31 cellular contexts compared by ENCODE assay signal in the genomic region with DNA sequence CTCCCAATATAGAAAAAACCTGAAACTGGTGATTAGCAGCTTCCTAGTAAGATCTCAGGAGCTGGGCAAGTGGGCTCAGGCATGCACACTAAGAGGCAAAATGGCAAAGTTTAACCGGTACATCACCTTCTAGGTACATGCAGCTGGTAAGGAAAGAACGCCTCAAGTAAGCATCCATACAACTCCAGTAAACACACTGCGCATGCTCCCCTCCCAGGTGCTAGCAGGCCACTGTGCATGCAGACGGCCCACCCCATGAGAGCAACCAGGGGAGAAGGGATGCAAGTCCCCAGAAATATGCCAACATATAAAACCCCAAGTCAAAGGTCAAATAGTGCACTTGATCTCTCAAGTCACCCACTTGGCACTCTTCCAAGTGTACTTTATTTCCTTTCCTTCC.
"Had no signal": no experiment of that assay in that cellular context is flagged by ENCODE, and none has a peak within 500 bp of the region (broad histone marks: within the 10 kb centered on the region; RNA-seq: fewer than 3 reads in every experiment).

No MANE protein-coding gene starts in this region.

- DNase-seq: natural killer cell; occipital lobe; ovary; posterior cingulate gyrus; psoas muscle; right cardiac atrium; right lobe of liver; sigmoid colon; spleen; stimulated activated CD4-positive, alpha-beta T cell treated with anti-CD3 and anti-CD28 coated beads, Interleukin-12 subunit alpha, Interleukin-12 subunit beta, amount 100 ng/mL, for 4 hours; stimulated activated CD4-positive, alpha-beta T cell treated with anti-CD3 and anti-CD28 coated beads, Interleukin-1b, Interleukin-23, amount 100 ng/mL, for 48 hours; stimulated activated CD4-positive, alpha-beta T cell treated with anti-CD3 and anti-CD28 coated beads, Interleukin-4, amount 100 ng/mL, for 1 hour; stimulated activated CD4-positive, alpha-beta T cell treated with anti-CD3 and anti-CD28 coated beads, Interleukin-4, amount 100 ng/mL, for 4 hours; stimulated activated CD8-positive, alpha-beta memory T cell treated with anti-CD3 and anti-CD28 coated beads, Interleukin-4, amount 100 ng/mL, for 48 hours; stimulated activated naive CD4-positive, alpha-beta T cell; stimulated activated naive CD8-positive, alpha-beta T cell treated with anti-CD3 and anti-CD28 coated beads, Interleukin-15, amount 100 ng/mL, for 72 hours; stimulated activated naive CD8-positive, alpha-beta T cell treated with anti-CD3 and anti-CD28 coated beads, Interleukin-15, Interleukin-2, amounts not matched to agents 100 U/mL and 50 U/mL, for 24 hours; substantia nigra; testis; tibial artery; transverse colon; upper lobe of right lung; uterus had no signal

- H3K4me3 Mint-ChIP-seq: natural killer cell; nephron; neural progenitor cell; stimulated activated memory B cell treated with anti-CD40 and anti-IgM and Interleukin-4, amounts not matched to agents 10 μg/mL and 1 μg/mL and 100 μg/mL, for 72 hours; stimulated activated naive CD8-positive, alpha-beta T cell treated with anti-CD3 and anti-CD28 coated beads, Interleukin-15, amount 100 ng/mL, for 72 hours; type B pancreatic cell had no signal

- H3K79me2 ChIP-seq: parathyroid adenoma had no signal

- H3K4me1 ChIP-seq: parathyroid adenoma, psoas muscle, right lobe of liver, sigmoid colon, spleen, suprapubic skin, testis, tibial artery, transverse colon, upper lobe of right lung, uterus had no signal

- H3K9me3 Mint-ChIP-seq: natural killer cell; nephron; stimulated activated memory B cell treated with anti-CD40 and anti-IgM and Interleukin-4, amounts not matched to agents 10 μg/mL and 1 μg/mL and 100 μg/mL, for 72 hours; stimulated activated naive CD8-positive, alpha-beta T cell treated with anti-CD3 and anti-CD28 coated beads, Interleukin-15, amount 100 ng/mL, for 72 hours; type B pancreatic cell had no signal

- H3K27me3 Mint-ChIP-seq: progenitor cell of endocrine pancreas; stimulated activated memory B cell treated with anti-CD40 and anti-IgM and Interleukin-4, amounts not matched to agents 10 μg/mL and 1 μg/mL and 100 μg/mL, for 72 hours; stimulated activated naive CD8-positive, alpha-beta T cell treated with anti-CD3 and anti-CD28 coated beads, Interleukin-15, amount 100 ng/mL, for 72 hours had no signal

- H3K27ac ChIP-seq: neural progenitor cell, ovary, parathyroid adenoma, psoas muscle, right lobe of liver, sigmoid colon, spleen, suprapubic skin, testis, tibial artery, transverse colon, upper lobe of right lung, uterus had no signal

- H3K4me2 ChIP-seq: neural progenitor cell, smooth muscle cell had no signal

- H3K9ac ChIP-seq: neural progenitor cell, parathyroid adenoma had no signal

- ATAC-seq: natural killer cell; psoas muscle; right cardiac atrium; right lobe of liver; stimulated activated memory B cell treated with anti-CD40 and anti-IgM and Interleukin-4, amounts not matched to agents 10 μg/mL and 1 μg/mL and 100 μg/mL, for 72 hours; stimulated activated naive CD8-positive, alpha-beta T cell treated with anti-CD3 and anti-CD28 coated beads, Interleukin-15, amount 100 ng/mL, for 72 hours; stimulated activated naive CD8-positive, alpha-beta T cell treated with anti-CD3 and anti-CD28 coated beads, Interleukin-15, Interleukin-2, amounts not matched to agents 100 U/mL and 50 U/mL, for 24 hours; upper lobe of right lung had no signal

- H3K4me1 Mint-ChIP-seq: natural killer cell; stimulated activated memory B cell treated with anti-CD40 and anti-IgM and Interleukin-4, amounts not matched to agents 10 μg/mL and 1 μg/mL and 100 μg/mL, for 72 hours; stimulated activated naive CD8-positive, alpha-beta T cell treated with anti-CD3 and anti-CD28 coated beads, Interleukin-15, amount 100 ng/mL, for 72 hours had no signal

- H3K9me3 ChIP-seq: ovary, psoas muscle, right lobe of liver, sigmoid colon, spleen, suprapubic skin, testis, tibial artery, transverse colon, upper lobe of right lung, uterus had no signal

- H2AFZ ChIP-seq: neural progenitor cell, parathyroid adenoma had no signal

- H3K4me3 ChIP-seq: neural progenitor cell, ovary, psoas muscle, right lobe of liver, sigmoid colon, smooth muscle cell, spleen, suprapubic skin, testis, tibial artery, transverse colon, upper lobe of right lung, uterus had no signal

- H3K36me3 ChIP-seq: neural progenitor cell, ovary, right lobe of liver, sigmoid colon, spleen, suprapubic skin, tibial artery, transverse colon, upper lobe of right lung, uterus had no signal

- H3K36me3 Mint-ChIP-seq: natural killer cell; neural progenitor cell; stimulated activated memory B cell treated with anti-CD40 and anti-IgM and Interleukin-4, amounts not matched to agents 10 μg/mL and 1 μg/mL and 100 μg/mL, for 72 hours; type B pancreatic cell had no signal

- H3K27ac Mint-ChIP-seq: natural killer cell; neural progenitor cell; progenitor cell of endocrine pancreas; stimulated activated memory B cell treated with anti-CD40 and anti-IgM and Interleukin-4, amounts not matched to agents 10 μg/mL and 1 μg/mL and 100 μg/mL, for 72 hours; stimulated activated naive CD8-positive, alpha-beta T cell treated with anti-CD3 and anti-CD28 coated beads, Interleukin-15, amount 100 ng/mL, for 72 hours; type B pancreatic cell had no signal

- H3K27me3 ChIP-seq: neural progenitor cell, ovary, right lobe of liver, sigmoid colon, spleen, suprapubic skin, testis, tibial artery, transverse colon, upper lobe of right lung, uterus had no signal
